1 cellular context compared by ENCODE assay signal in genomic region chr15:26758079-26758478, GRCh38.
TF ChIP-seq lines count a peak whose summit lies in the region.

No MANE protein-coding gene starts in this region.

TF ChIP-seq in HepG2, 621 proteins besides CTCF, POLR2A, EP300 and RAD21:
- no peak for TF ChIP-seq REST (IDR thresholded peaks at IDR 0.05; ENCODE audit: borderline replicate concordance in 1 of 2, low read depth in 1 of 2, low read length in 2 of 2)
- no peak for TF ChIP-seq NPAS2 (CRISPR knock-in tag; IDR thresholded peaks at IDR 0.05; ENCODE audit: borderline replicate concordance)
- no peak for TF ChIP-seq SKIL (CRISPR knock-in tag; IDR thresholded peaks at IDR 0.05; ENCODE audit: borderline replicate concordance)
- peak; percentile 59; the same call in 1 of the 2 replicates for TF ChIP-seq CEBPB (IDR thresholded peaks at IDR 0.05; ENCODE audit: borderline replicate concordance, low read depth, low read length)
